1 cellular context compared by ENCODE assay signal in genomic region chr1:41486053-41486891, GRCh38.
TF ChIP-seq lines count a peak whose summit lies in the region.

No MANE protein-coding gene starts in this region.

TF ChIP-seq in SK-N-SH treated with all-trans-retinoic acid at 6 μM for 48 hours, 23 proteins besides CTCF, POLR2A, EP300 and RAD21 (continued from another document):
- TF ChIP-seq, protein P1, sequence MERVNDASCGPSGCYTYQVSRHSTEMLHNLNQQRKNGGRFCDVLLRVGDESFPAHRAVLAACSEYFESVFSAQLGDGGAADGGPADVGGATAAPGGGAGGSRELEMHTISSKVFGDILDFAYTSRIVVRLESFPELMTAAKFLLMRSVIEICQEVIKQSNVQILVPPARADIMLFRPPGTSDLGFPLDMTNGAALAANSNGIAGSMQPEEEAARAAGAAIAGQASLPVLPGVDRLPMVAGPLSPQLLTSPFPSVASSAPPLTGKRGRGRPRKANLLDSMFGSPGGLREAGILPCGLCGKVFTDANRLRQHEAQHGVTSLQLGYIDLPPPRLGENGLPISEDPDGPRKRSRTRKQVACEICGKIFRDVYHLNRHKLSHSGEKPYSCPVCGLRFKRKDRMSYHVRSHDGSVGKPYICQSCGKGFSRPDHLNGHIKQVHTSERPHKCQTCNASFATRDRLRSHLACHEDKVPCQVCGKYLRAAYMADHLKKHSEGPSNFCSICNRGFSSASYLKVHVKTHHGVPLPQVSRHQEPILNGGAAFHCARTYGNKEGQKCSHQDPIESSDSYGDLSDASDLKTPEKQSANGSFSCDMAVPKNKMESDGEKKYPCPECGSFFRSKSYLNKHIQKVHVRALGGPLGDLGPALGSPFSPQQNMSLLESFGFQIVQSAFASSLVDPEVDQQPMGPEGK (CRISPR knock-in tag; IDR thresholded peaks at IDR 0.05; ENCODE audit: borderline replicate concordance): no peak
- no peak for TF ChIP-seq ZNF8 (CRISPR knock-in tag; IDR thresholded peaks at IDR 0.05)
- no peak for TF ChIP-seq ZFP3 (CRISPR knock-in tag; IDR thresholded peaks at IDR 0.05)
- TF ChIP-seq, protein P2, sequence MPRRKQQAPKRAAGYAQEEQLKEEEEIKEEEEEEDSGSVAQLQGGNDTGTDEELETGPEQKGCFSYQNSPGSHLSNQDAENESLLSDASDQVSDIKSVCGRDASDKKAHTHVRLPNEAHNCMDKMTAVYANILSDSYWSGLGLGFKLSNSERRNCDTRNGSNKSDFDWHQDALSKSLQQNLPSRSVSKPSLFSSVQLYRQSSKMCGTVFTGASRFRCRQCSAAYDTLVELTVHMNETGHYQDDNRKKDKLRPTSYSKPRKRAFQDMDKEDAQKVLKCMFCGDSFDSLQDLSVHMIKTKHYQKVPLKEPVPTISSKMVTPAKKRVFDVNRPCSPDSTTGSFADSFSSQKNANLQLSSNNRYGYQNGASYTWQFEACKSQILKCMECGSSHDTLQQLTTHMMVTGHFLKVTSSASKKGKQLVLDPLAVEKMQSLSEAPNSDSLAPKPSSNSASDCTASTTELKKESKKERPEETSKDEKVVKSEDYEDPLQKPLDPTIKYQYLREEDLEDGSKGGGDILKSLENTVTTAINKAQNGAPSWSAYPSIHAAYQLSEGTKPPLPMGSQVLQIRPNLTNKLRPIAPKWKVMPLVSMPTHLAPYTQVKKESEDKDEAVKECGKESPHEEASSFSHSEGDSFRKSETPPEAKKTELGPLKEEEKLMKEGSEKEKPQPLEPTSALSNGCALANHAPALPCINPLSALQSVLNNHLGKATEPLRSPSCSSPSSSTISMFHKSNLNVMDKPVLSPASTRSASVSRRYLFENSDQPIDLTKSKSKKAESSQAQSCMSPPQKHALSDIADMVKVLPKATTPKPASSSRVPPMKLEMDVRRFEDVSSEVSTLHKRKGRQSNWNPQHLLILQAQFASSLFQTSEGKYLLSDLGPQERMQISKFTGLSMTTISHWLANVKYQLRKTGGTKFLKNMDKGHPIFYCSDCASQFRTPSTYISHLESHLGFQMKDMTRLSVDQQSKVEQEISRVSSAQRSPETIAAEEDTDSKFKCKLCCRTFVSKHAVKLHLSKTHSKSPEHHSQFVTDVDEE (CRISPR knock-in tag; IDR thresholded peaks at IDR 0.05): no peak
- TF ChIP-seq, protein P3, sequence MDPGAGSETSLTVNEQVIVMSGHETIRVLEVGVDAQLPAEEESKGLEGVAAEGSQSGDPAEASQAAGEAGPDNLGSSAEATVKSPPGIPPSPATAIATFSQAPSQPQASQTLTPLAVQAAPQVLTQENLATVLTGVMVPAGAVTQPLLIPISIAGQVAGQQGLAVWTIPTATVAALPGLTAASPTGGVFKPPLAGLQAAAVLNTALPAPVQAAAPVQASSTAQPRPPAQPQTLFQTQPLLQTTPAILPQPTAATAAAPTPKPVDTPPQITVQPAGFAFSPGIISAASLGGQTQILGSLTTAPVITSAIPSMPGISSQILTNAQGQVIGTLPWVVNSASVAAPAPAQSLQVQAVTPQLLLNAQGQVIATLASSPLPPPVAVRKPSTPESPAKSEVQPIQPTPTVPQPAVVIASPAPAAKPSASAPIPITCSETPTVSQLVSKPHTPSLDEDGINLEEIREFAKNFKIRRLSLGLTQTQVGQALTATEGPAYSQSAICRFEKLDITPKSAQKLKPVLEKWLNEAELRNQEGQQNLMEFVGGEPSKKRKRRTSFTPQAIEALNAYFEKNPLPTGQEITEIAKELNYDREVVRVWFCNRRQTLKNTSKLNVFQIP (CRISPR knock-in tag; IDR thresholded peaks at IDR 0.05; ENCODE audit: borderline replicate concordance, low read depth): no peak
- no peak for TF ChIP-seq OSR1 (CRISPR knock-in tag; IDR thresholded peaks at IDR 0.05)
- TF ChIP-seq SNAI2 (CRISPR knock-in tag; IDR thresholded peaks at IDR 0.05): no peak
- no peak for TF ChIP-seq ZNF565 (CRISPR knock-in tag; conservative IDR thresholded peaks at IDR 0.05; ENCODE audit: low read depth)
- TF ChIP-seq TOX (CRISPR knock-in tag; IDR thresholded peaks at IDR 0.05; ENCODE audit: borderline replicate concordance): no peak
- no peak for TF ChIP-seq TCF4 (CRISPR knock-in tag; IDR thresholded peaks at IDR 0.05; ENCODE audit: borderline replicate concordance)
- TF ChIP-seq RARB (CRISPR knock-in tag; IDR thresholded peaks at IDR 0.05): no peak
